Comparison of ENCODE assay signal across 1 cellular context in the genomic region with DNA sequence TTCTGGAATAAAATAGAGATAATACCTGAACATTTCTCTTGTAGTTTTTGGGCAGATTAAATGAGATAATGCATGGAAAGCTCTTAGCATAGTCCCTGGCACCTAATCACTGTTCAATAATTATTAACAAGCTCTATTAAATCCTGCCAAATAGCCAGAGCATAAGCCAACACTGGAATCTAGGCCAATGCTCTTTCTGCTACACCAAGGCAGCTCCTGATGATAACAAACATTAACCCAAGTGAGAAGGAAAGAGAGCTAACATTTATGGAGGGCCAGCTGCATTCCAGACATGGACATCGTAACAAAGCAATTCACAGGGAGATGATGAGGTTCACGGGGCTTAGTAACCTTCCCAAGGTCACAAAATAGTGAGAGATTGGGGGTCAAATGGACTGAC.
TF ChIP-seq lines count a peak whose summit lies in the region.

No MANE protein-coding gene starts in this region.

TF ChIP-seq in HEK293, 187 proteins besides CTCF, POLR2A, EP300 and RAD21 (continued from another document):
- TF ChIP-seq ZNF664 (tag by site-specific recombination; IDR thresholded peaks at IDR 0.05) (peak; percentile 40; the same call in 1 of the 2 replicates), ZFP41 (tag by site-specific recombination; IDR thresholded peaks at IDR 0.05; ENCODE audit: borderline replicate concordance) (no peak), ZNF670 (tag by site-specific recombination; IDR thresholded peaks at IDR 0.05; ENCODE audit: low read depth) (no peak)
